1 cellular context compared by ENCODE assay signal in genomic region chr9:38385896-38386295, GRCh38.
TF ChIP-seq lines count a peak whose summit lies in the region.

No MANE protein-coding gene starts in this region.

TF ChIP-seq in HepG2, 621 proteins besides CTCF, POLR2A, EP300 and RAD21:
- peak; percentile 27; the same call in 1 of the 2 replicates for TF ChIP-seq ZNF350 (CRISPR knock-in tag; IDR thresholded peaks at IDR 0.05; ENCODE audit: borderline replicate concordance, low read depth)
- TF ChIP-seq ZNF749 (CRISPR knock-in tag; IDR thresholded peaks at IDR 0.05; ENCODE audit: borderline replicate concordance) = peak; percentile 62; the same call in 1 of the 2 replicates
- no peak for TF ChIP-seq FOXK2 (IDR thresholded peaks at IDR 0.05)
- 0 out of 2 replicates have a peak, but pooled peaks have one; percentile 13 for TF ChIP-seq ZFP82 (CRISPR knock-in tag; IDR thresholded peaks at IDR 0.05; ENCODE audit: borderline replicate concordance)
- TF ChIP-seq ZNF687 (CRISPR knock-in tag; IDR thresholded peaks at IDR 0.05) = peak; percentile 22; the same call in 1 of the 2 replicates
- peak; percentile 31; the same call in 1 of the 2 replicates for TF ChIP-seq ZNF574 (CRISPR knock-in tag; IDR thresholded peaks at IDR 0.05)
- no peak for TF ChIP-seq PAX8 (CRISPR knock-in tag; IDR thresholded peaks at IDR 0.05; ENCODE audit: borderline replicate concordance)
- TF ChIP-seq TFAP4 (IDR thresholded peaks at IDR 0.05; ENCODE audit: borderline replicate concordance, low read depth) = no peak
- TF ChIP-seq RBFOX2 (IDR thresholded peaks at IDR 0.05; ENCODE audit: low read depth, low read length) = 0 out of 2 replicates have a peak, but pooled peaks have one; percentile 40
- 0 out of 2 replicates have a peak, but pooled peaks have one; percentile 52 for TF ChIP-seq ZNF572 (CRISPR knock-in tag; IDR thresholded peaks at IDR 0.05)
- peak; percentile 16; the same call in 1 of the 2 replicates for TF ChIP-seq ZFX (CRISPR knock-in tag; IDR thresholded peaks at IDR 0.05; ENCODE audit: low read depth)
- TF ChIP-seq ZNF362 (CRISPR knock-in tag; IDR thresholded peaks at IDR 0.05; ENCODE audit: borderline replicate concordance) = no peak
- TF ChIP-seq PRPF4 (IDR thresholded peaks at IDR 0.05; ENCODE audit: low read depth, low read length, poor library complexity, severe bottlenecking) = no peak
- no peak for TF ChIP-seq ZZZ3 (CRISPR knock-in tag; IDR thresholded peaks at IDR 0.05; ENCODE audit: borderline replicate concordance)
- no peak for TF ChIP-seq ZBTB26 (CRISPR knock-in tag; IDR thresholded peaks at IDR 0.05; ENCODE audit: borderline replicate concordance)
- 0 out of 2 replicates have a peak, but pooled peaks have one; percentile 14 for TF ChIP-seq ZNF292 (CRISPR knock-in tag; IDR thresholded peaks at IDR 0.05; ENCODE audit: borderline replicate concordance, low read depth)
TF ChIP-seq in HepG2: peak in this region for 9.
